In the genomic region with DNA sequence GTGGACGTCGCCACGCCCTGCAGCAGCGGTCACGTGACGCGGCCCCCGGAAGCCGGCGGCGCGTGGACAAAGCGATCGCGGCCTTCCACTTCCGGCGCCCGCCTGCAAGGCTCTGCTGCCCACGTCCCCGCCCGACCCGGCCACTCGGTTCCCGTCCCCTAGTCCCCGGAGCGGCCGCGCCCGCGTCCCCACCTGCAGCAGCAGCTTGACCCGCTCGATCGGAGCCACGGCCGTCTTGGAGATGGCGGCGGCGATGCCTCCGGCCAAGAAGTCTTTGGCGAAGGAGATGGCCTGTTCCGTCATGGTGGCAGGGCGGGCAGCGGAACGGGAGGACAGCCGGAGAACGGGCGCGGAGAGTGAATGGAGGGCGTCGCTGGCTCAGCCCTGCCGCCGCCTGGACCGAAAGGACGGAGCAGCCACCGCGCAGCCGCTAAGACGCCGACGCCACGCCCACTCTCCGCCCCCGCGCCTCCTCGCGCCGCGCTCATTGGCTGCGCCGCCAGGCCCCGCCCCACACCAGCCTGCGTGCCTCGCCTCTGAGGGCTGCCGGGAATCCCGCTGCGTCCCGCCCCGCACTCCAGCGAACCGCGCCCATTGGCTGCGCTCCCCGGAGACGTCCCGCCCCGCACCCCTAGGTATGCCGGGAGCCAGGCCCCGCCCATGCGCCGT, we compare ENCODE assay signal across 1 cellular context.
TF ChIP-seq lines count a peak whose summit lies in the region.

A gene (minus strand): TSS at position 407 of the 669 bp plus-strand sequence. CDS start 104 bp downstream, at position 303.

TF ChIP-seq in K562, 482 proteins besides CTCF, POLR2A, EP300 and RAD21 (continued from another document and continues in another):
- TF ChIP-seq CHD2 (IDR thresholded peaks at IDR 0.05; ENCODE audit: low read depth, low read length) (peak; percentile 33; the same call in 1 of the 2 replicates), NBN (IDR thresholded peaks at IDR 0.05; ENCODE audit: low read depth) (no peak), NCOA2 (IDR thresholded peaks at IDR 0.05; ENCODE audit: partially characterized antibody in 2 of 2) (no peak), ZNF507 (tag; conservative IDR thresholded peaks at IDR 0.05) (no peak), NFATC3 (IDR thresholded peaks at IDR 0.05) (no peak), ZNF77 (CRISPR knock-in tag; IDR thresholded peaks at IDR 0.05) (no peak), ZNF408 (CRISPR knock-in tag; IDR thresholded peaks at IDR 0.05; ENCODE audit: low read depth) (no peak), HDAC1 (IDR thresholded peaks at IDR 0.05) (peak in 1 of 2 experiments; percentile 97; a peak in 2 of 4 replicates), ELF1 (tag; IDR thresholded peaks at IDR 0.05) (peak; percentile 63), FOXK1 (CRISPR knock-in tag; IDR thresholded peaks at IDR 0.05; ENCODE audit: borderline replicate concordance) (no peak), CBX5 (IDR thresholded peaks at IDR 0.05; ENCODE audit: borderline replicate concordance, low read depth) (no peak), ZNF184 (CRISPR knock-in tag; IDR thresholded peaks at IDR 0.05) (no peak), ZNF695 (CRISPR knock-in tag; IDR thresholded peaks at IDR 0.05) (no peak), ZFP36 (IDR thresholded peaks at IDR 0.05; ENCODE audit: low read depth, low read length, partially characterized antibody) (no peak), SMAD4 (CRISPR knock-in tag; conservative IDR thresholded peaks at IDR 0.05) (peak; percentile 40), TEAD2 (tag; IDR thresholded peaks at IDR 0.05) (no peak), RBM15 (IDR thresholded peaks at IDR 0.05; ENCODE audit: insufficient read depth, low read length) (no peak), EWSR1 (IDR thresholded peaks at IDR 0.05; ENCODE audit: borderline replicate concordance, low read depth, partially characterized antibody) (no peak), HDAC2 (IDR thresholded peaks at IDR 0.05) (peak; percentile 35; the same call in 1 of the 2 replicates), ZNF212 (CRISPR knock-in tag; IDR thresholded peaks at IDR 0.05) (no peak), CBFA2T2 (conservative IDR thresholded peaks at IDR 0.05) (peak; percentile 87), ETS2 (tag; IDR thresholded peaks at IDR 0.05; ENCODE audit: borderline replicate concordance, poor library complexity, severe bottlenecking) (no peak), CREM (IDR thresholded peaks at IDR 0.05; ENCODE audit: low read depth) (peak; percentile 39), RBBP5 (IDR thresholded peaks at IDR 0.05; ENCODE audit: borderline replicate concordance, insufficient read depth, low read length, poor library complexity, severe bottlenecking) (no peak), ZNF707 (CRISPR knock-in tag; conservative IDR thresholded peaks at IDR 0.05) (no peak), MTA2 (IDR thresholded peaks at IDR 0.05; ENCODE audit: low read depth) (no peak), MAFK (IDR thresholded peaks at IDR 0.05; ENCODE audit: low read length) (no peak)
- TF ChIP-seq, protein P1, sequence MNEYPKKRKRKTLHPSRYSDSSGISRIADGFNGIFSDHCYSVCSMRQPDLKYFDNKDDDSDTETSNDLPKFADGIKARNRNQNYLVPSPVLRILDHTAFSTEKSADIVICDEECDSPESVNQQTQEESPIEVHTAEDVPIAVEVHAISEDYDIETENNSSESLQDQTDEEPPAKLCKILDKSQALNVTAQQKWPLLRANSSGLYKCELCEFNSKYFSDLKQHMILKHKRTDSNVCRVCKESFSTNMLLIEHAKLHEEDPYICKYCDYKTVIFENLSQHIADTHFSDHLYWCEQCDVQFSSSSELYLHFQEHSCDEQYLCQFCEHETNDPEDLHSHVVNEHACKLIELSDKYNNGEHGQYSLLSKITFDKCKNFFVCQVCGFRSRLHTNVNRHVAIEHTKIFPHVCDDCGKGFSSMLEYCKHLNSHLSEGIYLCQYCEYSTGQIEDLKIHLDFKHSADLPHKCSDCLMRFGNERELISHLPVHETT (CRISPR knock-in tag; conservative IDR thresholded peaks at IDR 0.05 in 1 of 2, IDR thresholded peaks at IDR 0.05 in 1 of 2) = no peak
- TF ChIP-seq, protein P2, sequence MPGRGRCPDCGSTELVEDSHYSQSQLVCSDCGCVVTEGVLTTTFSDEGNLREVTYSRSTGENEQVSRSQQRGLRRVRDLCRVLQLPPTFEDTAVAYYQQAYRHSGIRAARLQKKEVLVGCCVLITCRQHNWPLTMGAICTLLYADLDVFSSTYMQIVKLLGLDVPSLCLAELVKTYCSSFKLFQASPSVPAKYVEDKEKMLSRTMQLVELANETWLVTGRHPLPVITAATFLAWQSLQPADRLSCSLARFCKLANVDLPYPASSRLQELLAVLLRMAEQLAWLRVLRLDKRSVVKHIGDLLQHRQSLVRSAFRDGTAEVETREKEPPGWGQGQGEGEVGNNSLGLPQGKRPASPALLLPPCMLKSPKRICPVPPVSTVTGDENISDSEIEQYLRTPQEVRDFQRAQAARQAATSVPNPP (IDR thresholded peaks at IDR 0.05; ENCODE audit: borderline replicate concordance, insufficient read depth, insufficient read length) = no peak
- TF ChIP-seq, protein P3, sequence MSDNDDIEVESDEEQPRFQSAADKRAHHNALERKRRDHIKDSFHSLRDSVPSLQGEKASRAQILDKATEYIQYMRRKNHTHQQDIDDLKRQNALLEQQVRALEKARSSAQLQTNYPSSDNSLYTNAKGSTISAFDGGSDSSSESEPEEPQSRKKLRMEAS (CRISPR knock-in tag; IDR thresholded peaks at IDR 0.05) = peak; percentile 89
- TF ChIP-seq, protein P4, sequence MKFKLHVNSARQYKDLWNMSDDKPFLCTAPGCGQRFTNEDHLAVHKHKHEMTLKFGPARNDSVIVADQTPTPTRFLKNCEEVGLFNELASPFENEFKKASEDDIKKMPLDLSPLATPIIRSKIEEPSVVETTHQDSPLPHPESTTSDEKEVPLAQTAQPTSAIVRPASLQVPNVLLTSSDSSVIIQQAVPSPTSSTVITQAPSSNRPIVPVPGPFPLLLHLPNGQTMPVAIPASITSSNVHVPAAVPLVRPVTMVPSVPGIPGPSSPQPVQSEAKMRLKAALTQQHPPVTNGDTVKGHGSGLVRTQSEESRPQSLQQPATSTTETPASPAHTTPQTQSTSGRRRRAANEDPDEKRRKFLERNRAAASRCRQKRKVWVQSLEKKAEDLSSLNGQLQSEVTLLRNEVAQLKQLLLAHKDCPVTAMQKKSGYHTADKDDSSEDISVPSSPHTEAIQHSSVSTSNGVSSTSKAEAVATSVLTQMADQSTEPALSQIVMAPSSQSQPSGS (CRISPR knock-in tag; IDR thresholded peaks at IDR 0.05) = no peak
- TF ChIP-seq, protein P5, sequence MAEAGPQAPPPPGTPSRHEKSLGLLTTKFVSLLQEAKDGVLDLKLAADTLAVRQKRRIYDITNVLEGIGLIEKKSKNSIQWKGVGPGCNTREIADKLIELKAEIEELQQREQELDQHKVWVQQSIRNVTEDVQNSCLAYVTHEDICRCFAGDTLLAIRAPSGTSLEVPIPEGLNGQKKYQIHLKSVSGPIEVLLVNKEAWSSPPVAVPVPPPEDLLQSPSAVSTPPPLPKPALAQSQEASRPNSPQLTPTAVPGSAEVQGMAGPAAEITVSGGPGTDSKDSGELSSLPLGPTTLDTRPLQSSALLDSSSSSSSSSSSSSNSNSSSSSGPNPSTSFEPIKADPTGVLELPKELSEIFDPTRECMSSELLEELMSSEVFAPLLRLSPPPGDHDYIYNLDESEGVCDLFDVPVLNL (CRISPR knock-in tag; IDR thresholded peaks at IDR 0.05; ENCODE audit: low read depth) = no peak
- TF ChIP-seq, protein P6, sequence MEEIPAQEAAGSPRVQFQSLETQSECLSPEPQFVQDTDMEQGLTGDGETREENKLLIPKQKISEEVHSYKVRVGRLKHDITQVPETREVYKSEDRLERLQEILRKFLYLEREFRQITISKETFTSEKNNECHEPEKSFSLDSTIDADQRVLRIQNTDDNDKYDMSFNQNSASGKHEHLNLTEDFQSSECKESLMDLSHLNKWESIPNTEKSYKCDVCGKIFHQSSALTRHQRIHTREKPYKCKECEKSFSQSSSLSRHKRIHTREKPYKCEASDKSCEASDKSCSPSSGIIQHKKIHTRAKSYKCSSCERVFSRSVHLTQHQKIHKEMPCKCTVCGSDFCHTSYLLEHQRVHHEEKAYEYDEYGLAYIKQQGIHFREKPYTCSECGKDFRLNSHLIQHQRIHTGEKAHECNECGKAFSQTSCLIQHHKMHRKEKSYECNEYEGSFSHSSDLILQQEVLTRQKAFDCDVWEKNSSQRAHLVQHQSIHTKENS (CRISPR knock-in tag; IDR thresholded peaks at IDR 0.05) = no peak
- TF ChIP-seq, protein P7, sequence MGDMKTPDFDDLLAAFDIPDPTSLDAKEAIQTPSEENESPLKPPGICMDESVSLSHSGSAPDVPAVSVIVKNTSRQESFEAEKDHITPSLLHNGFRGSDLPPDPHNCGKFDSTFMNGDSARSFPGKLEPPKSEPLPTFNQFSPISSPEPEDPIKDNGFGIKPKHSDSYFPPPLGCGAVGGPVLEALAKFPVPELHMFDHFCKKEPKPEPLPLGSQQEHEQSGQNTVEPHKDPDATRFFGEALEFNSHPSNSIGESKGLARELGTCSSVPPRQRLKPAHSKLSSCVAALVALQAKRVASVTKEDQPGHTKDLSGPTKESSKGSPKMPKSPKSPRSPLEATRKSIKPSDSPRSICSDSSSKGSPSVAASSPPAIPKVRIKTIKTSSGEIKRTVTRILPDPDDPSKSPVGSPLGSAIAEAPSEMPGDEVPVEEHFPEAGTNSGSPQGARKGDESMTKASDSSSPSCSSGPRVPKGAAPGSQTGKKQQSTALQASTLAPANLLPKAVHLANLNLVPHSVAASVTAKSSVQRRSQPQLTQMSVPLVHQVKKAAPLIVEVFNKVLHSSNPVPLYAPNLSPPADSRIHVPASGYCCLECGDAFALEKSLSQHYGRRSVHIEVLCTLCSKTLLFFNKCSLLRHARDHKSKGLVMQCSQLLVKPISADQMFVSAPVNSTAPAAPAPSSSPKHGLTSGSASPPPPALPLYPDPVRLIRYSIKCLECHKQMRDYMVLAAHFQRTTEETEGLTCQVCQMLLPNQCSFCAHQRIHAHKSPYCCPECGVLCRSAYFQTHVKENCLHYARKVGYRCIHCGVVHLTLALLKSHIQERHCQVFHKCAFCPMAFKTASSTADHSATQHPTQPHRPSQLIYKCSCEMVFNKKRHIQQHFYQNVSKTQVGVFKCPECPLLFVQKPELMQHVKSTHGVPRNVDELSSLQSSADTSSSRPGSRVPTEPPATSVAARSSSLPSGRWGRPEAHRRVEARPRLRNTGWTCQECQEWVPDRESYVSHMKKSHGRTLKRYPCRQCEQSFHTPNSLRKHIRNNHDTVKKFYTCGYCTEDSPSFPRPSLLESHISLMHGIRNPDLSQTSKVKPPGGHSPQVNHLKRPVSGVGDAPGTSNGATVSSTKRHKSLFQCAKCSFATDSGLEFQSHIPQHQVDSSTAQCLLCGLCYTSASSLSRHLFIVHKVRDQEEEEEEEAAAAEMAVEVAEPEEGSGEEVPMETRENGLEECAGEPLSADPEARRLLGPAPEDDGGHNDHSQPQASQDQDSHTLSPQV (IDR thresholded peaks at IDR 0.05) = no peak
- TF ChIP-seq, protein P8, sequence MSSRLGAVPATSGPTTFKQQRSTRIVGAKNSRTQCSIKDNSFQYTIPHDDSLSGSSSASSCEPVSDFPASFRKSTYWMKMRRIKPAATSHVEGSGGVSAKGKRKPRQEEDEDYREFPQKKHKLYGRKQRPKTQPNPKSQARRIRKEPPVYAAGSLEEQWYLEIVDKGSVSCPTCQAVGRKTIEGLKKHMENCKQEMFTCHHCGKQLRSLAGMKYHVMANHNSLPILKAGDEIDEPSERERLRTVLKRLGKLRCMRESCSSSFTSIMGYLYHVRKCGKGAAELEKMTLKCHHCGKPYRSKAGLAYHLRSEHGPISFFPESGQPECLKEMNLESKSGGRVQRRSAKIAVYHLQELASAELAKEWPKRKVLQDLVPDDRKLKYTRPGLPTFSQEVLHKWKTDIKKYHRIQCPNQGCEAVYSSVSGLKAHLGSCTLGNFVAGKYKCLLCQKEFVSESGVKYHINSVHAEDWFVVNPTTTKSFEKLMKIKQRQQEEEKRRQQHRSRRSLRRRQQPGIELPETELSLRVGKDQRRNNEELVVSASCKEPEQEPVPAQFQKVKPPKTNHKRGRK (tag; IDR thresholded peaks at IDR 0.05) = no peak
- TF ChIP-seq, protein P9, sequence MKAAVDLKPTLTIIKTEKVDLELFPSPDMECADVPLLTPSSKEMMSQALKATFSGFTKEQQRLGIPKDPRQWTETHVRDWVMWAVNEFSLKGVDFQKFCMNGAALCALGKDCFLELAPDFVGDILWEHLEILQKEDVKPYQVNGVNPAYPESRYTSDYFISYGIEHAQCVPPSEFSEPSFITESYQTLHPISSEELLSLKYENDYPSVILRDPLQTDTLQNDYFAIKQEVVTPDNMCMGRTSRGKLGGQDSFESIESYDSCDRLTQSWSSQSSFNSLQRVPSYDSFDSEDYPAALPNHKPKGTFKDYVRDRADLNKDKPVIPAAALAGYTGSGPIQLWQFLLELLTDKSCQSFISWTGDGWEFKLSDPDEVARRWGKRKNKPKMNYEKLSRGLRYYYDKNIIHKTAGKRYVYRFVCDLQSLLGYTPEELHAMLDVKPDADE (conservative IDR thresholded peaks at IDR 0.05; ENCODE audit: control insufficient read depth, low read depth, low read length) = no peak; the same call in 1 of the 2 replicates
- TF ChIP-seq, protein P10, sequence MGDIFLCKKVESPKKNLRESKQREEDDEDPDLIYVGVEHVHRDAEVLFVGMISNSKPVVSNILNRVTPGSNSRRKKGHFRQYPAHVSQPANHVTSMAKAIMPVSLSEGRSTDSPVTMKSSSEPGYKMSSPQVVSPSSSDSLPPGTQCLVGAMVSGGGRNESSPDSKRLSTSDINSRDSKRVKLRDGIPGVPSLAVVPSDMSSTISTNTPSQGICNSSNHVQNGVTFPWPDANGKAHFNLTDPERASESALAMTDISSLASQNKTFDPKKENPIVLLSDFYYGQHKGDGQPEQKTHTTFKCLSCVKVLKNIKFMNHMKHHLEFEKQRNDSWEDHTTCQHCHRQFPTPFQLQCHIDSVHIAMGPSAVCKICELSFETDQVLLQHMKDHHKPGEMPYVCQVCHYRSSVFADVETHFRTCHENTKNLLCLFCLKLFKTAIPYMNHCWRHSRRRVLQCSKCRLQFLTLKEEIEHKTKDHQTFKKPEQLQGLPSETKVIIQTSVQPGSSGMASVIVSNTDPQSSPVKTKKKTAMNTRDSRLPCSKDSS (IDR thresholded peaks at IDR 0.05; ENCODE audit: low read depth, partially characterized antibody) = no peak
- TF ChIP-seq, protein P11, sequence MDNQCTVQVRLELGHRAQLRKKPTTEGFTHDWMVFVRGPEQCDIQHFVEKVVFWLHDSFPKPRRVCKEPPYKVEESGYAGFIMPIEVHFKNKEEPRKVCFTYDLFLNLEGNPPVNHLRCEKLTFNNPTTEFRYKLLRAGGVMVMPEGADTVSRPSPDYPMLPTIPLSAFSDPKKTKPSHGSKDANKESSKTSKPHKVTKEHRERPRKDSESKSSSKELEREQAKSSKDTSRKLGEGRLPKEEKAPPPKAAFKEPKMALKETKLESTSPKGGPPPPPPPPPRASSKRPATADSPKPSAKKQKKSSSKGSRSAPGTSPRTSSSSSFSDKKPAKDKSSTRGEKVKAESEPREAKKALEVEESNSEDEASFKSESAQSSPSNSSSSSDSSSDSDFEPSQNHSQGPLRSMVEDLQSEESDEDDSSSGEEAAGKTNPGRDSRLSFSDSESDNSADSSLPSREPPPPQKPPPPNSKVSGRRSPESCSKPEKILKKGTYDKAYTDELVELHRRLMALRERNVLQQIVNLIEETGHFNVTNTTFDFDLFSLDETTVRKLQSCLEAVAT (IDR thresholded peaks at IDR 0.05) = no peak
- TF ChIP-seq, protein P12, sequence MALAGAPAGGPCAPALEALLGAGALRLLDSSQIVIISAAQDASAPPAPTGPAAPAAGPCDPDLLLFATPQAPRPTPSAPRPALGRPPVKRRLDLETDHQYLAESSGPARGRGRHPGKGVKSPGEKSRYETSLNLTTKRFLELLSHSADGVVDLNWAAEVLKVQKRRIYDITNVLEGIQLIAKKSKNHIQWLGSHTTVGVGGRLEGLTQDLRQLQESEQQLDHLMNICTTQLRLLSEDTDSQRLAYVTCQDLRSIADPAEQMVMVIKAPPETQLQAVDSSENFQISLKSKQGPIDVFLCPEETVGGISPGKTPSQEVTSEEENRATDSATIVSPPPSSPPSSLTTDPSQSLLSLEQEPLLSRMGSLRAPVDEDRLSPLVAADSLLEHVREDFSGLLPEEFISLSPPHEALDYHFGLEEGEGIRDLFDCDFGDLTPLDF (CRISPR knock-in tag; IDR thresholded peaks at IDR 0.05) = no peak
